In the genomic region with DNA sequence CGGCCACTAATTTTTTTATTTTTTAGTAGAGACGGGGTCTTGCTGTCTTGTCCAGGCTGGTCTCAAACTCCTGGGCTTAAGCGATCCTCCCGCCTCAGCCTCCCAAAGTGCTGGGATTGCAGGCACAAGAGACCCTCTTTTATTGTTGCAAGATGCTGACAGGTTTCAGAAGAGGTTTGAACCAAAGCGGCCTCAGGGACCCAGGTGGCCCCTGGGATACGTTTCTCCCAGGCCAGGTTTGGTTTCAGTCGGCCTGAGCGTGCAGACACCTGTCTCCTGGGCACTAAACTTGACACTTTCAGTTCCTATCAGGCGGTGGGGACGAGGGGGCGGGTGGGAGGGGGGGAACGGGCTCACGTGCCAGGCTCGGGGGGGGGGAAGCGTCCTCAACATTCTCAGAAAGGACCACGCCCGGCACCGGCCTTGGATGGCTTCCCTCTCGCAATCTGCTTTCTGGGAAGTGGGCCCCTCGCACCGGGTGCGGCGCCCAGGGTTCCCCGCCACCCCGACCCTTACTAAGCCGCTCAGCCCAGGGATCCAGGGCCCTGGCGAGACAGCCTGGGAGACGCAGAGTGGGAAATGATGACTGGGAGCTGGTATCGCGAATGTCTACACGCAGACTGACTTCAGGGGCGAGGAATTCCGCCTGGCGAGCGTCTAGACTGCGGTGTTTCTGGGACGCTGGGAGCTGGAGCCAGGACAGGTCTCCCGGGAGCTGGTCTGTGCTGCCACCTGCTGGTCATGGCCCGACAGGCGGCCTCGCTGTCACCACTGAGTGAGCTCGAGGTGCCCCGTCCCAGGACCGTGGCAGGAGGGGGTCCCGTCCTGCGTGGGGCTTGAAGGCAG, we compare ENCODE assay signal across 8 cellular contexts.
DNase-seq lines count a peak whose midpoint lies in the region; ATAC-seq, FAIRE-seq and TF ChIP-seq lines count a peak whose summit lies in the region.

No MANE protein-coding gene starts in this region.

- peak overlapping the region; percentile 52 for H3K4me3 ChIP-seq in lower lobe of right lung

- no peaks in the 10 kb centered on the region for H3K36me3 ChIP-seq in lower lobe of right lung

- peak overlapping the region; percentile 84 for H3K27ac ChIP-seq in lower lobe of right lung

- no peaks in the 10 kb centered on the region for H3K27me3 ChIP-seq in lower lobe of right lung (ENCODE audit: low read depth)

- peaks cover 28% of the 10 kb centered on the region for H3K4me1 ChIP-seq in lower lobe of right lung

- DNase-seq in NCI-H2196 (lab: John Stamatoyannopoulos, UW; ENCODE audit: unreplicated experiment) = peak; percentile 93
- peak; percentile 86 to 89 for DNase-seq in activated CD4-positive, alpha-beta T cell treated with anti-CD3 and anti-CD28 coated beads, Interleukin-2, amount 50 U/mL, for 4 hours
- peak; percentile 64 to 89 for DNase-seq in dermis microvascular lymphatic vessel endothelial cell (ENCODE audit: low read depth in 2 of 2)
- DNase-seq in lower lobe of right lung = peak; percentile 94
- DNase-seq in stimulated activated CD4-positive, alpha-beta T cell treated with anti-CD3 and anti-CD28 coated beads, Interleukin-4, amount 100 ng/mL, for 4 hours = peak; percentile 82 to 92

- intact Hi-C loops in lower lobe of right lung (cut with DNase I) = loop anchor here (10.0 kb wide), 1 partner anchor 136 kb away; a partner anchor contains a TSS

- FAIRE-seq in G401.6 (lab: Jason Lieb, UNC) = peak; percentile 78

- peak; percentile 97 for TF ChIP-seq CTCF in lower lobe of right lung (IDR thresholded peaks at IDR 0.05)

- no peaks in the 10 kb centered on the region for H3K9me3 ChIP-seq in lower lobe of right lung

- peak; percentile 36 for ATAC-seq in HG02623 (IDR thresholded peaks at IDR 0.05; ENCODE audit: unreplicated experiment)
- peak; percentile 95 for ATAC-seq in lower lobe of right lung
- ATAC-seq in GM21515 (IDR thresholded peaks at IDR 0.05; ENCODE audit: unreplicated experiment) = no peak
